ENCODE assay signal across 30 cellular contexts in genomic region chr14:42742084-42742483, GRCh38.
"Had no signal": no experiment of that assay in that cellular context is flagged by ENCODE, and none has a peak within 500 bp of the region (broad histone marks: within the 10 kb centered on the region; RNA-seq: fewer than 3 reads in every experiment).

No MANE protein-coding gene starts in this region.

- H3K27ac Mint-ChIP-seq: T-cell, T-helper 17 cell had no signal

- H3K4me1 Mint-ChIP-seq: T-cell, T-helper 17 cell had no signal

- DNase-seq: Kasumi-1, MG63, MV-4-11, NCI-H1092, NCI-H1105, NCI-H1417 treated with DMSO at 0.1 percent for 48 hours, NCI-H1436 treated with DMSO at 0.1 percent for 48 hours, NCI-H1694 treated with DMSO at 0.1 percent for 48 hours, NCI-H187 treated with DMSO at 0.1 percent for 48 hours, NCI-H2029, NCI-H2081, NCI-H226, NCI-H446 treated with DMSO at 0.1 percent for 48 hours, NCI-H510A, NCI-H524, NCI-H526, NCI-H69, NCI-H748 treated with DMSO at 0.1 percent for 48 hours, NCI-H82, PC-9, SHP77, SIG-M5, SJCRH30, T-cell, T-helper 17 cell had no signal

- H3K4me2 ChIP-seq: PC-9 had no signal

- H3K36me3 ChIP-seq: MG63, SJCRH30 had no signal

- H3K4me1 ChIP-seq: SJCRH30 had no signal

- H3K27ac ChIP-seq: PC-9, RWPE1, SJCRH30, SK-N-MC had no signal

- H3K27me3 ChIP-seq: MG63, SJCRH30 had no signal

- ATAC-seq: Panc1, Right ventricle myocardium inferior, SK-N-SH treated with all-trans-retinoic acid at 6 μM for 48 hours, T-cell, T-helper 17 cell had no signal

- H3K36me3 Mint-ChIP-seq: T-cell had no signal

- H3K4me3 Mint-ChIP-seq: T-cell, T-helper 17 cell had no signal

- H3K27me3 Mint-ChIP-seq: T-cell, T-helper 17 cell had no signal

- H3K9me3 ChIP-seq: MG63, SJCRH30 had no signal

- H3K4me3 ChIP-seq: MG63, PC-9, SJCRH30, SK-N-MC had no signal

- H2AFZ ChIP-seq: PC-9 had no signal
